ENCODE assay signal across 28 cellular contexts in genomic region chr15:99503411-99503810, GRCh38.
DNase-seq lines count a peak whose midpoint lies in the region; ATAC-seq, FAIRE-seq and TF ChIP-seq lines count a peak whose summit lies in the region.
"Had no signal": no experiment of that assay in that cellular context is flagged by ENCODE, and none has a peak within 500 bp of the region (broad histone marks: within the 10 kb centered on the region; RNA-seq: fewer than 3 reads in every experiment).

No MANE protein-coding gene starts in this region.

- peaks cover 9% of the 10 kb centered on the region for H3K36me3 Mint-ChIP-seq in stimulated activated memory B cell treated with anti-CD40 and anti-IgM and Interleukin-4, amounts not matched to agents 10 μg/mL and 1 μg/mL and 100 μg/mL, for 72 hours
- H3K36me3 Mint-ChIP-seq: T-cell had no signal

- no peaks in the 10 kb centered on the region for H3K9me3 ChIP-seq in HepG2 (ENCODE audit: low read length)
- H3K9me3 ChIP-seq in right lobe of liver = no peaks in the 10 kb centered on the region
- no peaks in the 10 kb centered on the region for H3K9me3 ChIP-seq in Loucy (ENCODE audit: insufficient read depth, low read depth, low read length)
- peaks cover 4% of the 10 kb centered on the region; the same call in 2 of the 3 replicates for H3K9me3 ChIP-seq in GM12878 (replicated peaks; ENCODE audit: control insufficient read depth, insufficient read depth, low read length)
- H3K9me3 ChIP-seq in WERI-Rb-1 (ENCODE audit: severe bottlenecking) = no peaks in the 10 kb centered on the region
- H3K9me3 ChIP-seq: A549, ascending aorta, SJCRH30, transverse colon had no signal

- FAIRE-seq in HepG2 (lab: Jason Lieb, UNC) (no peak), GM12878 (lab: Jason Lieb, UNC) (no peak)
- FAIRE-seq: A549, endometrium, frontal cortex had no signal

- 49% methylated on average over 10 of the region's 11 CpGs for WGBS in HepG2 (ENCODE audit: low lambda C conversion rate)
- 77% methylated on average over 7 of the region's 11 CpGs for WGBS in right lobe of liver (ENCODE audit: insufficient coverage, low coverage, low lambda C conversion rate, missing lambda C conversion rate)
- WGBS in GM12878 (ENCODE audit: insufficient coverage, insufficient replicate concordance, low lambda C conversion rate, missing lambda C conversion rate) = 11% methylated on average over 11 of the region's 11 CpGs

- no peak overlapping the region for H3K27ac ChIP-seq in HepG2 (ENCODE audit: extremely low read length, insufficient read depth, low read length)
- H3K27ac ChIP-seq in right lobe of liver = no peak overlapping the region
- peak overlapping the region; percentile 95 for H3K27ac ChIP-seq in GM12878 (ENCODE audit: control insufficient read depth, insufficient read depth)
- H3K27ac ChIP-seq in WERI-Rb-1 = no peak overlapping the region
- H3K27ac ChIP-seq: A549, ascending aorta, cardiac muscle cell, SJCRH30, transverse colon had no signal

- POLR2A ChIA-PET in HepG2 (lab: Yijun Ruan, JAX) = no interaction called here
- POLR2A ChIA-PET in GM12878 (lab: Charles Lee) = interaction anchor here (1.3 to 3.8 kb wide), 2 partner anchors 9 to 10 kb away, joined by 3 to 48 read pairs; no protein-coding TSS in a partner anchor

- H3K9ac ChIP-seq in HepG2 (ENCODE audit: insufficient read depth, low read depth, low read length) (no peak overlapping the region), Loucy (ENCODE audit: low read depth, low read length, poor library complexity, severe bottlenecking) (no peak overlapping the region), GM12878 (ENCODE audit: control insufficient read depth, insufficient read depth, low read length) (peak overlapping the region; percentile 78)

- peak overlapping the region; percentile 68 for H3K4me3 Mint-ChIP-seq in stimulated activated memory B cell treated with anti-CD40 and anti-IgM and Interleukin-4, amounts not matched to agents 10 μg/mL and 1 μg/mL and 100 μg/mL, for 72 hours
- H3K4me3 Mint-ChIP-seq: activated naive CD4-positive, alpha-beta T cell treated with anti-CD3 and anti-CD28 coated beads, Interleukin-2, amount 10 ng/mL, durations not matched to agents 7 days and 5 days; activated T-cell treated with anti-CD3 and anti-CD28 coated beads, Interleukin-2, amount 50 U/mL, for 4 hours; T-cell had no signal

- H3K27ac Mint-ChIP-seq in stimulated activated memory B cell treated with anti-CD40 and anti-IgM and Interleukin-4, amounts not matched to agents 10 μg/mL and 1 μg/mL and 100 μg/mL, for 72 hours = peak overlapping the region; percentile 99
- H3K27ac Mint-ChIP-seq: activated naive CD4-positive, alpha-beta T cell treated with anti-CD3 and anti-CD28 coated beads, Interleukin-2, amount 10 ng/mL, durations not matched to agents 7 days and 5 days; T-cell had no signal

- no peaks in the 10 kb centered on the region for H3F3A ChIP-seq in Loucy (ENCODE audit: low read depth)

- BruUV-seq in HepG2 (replicated peaks; lab: Mats Ljungman, UMichigan) (no TSS peak), GM12878 (replicated peaks; lab: Mats Ljungman, UMichigan) (no TSS peak)

- DNase-seq in HepG2 (ENCODE audit: low spot score) = no peak
- no peak for DNase-seq in right lobe of liver
- DNase-seq in GM12878 (ENCODE audit: low read depth, low spot score) = no peak
- no peak for DNase-seq in WERI-Rb-1
- no peak for DNase-seq in SW480 (ENCODE audit: low spot score)
- DNase-seq: activated CD4-positive, alpha-beta T cell treated with anti-CD3 and anti-CD28 coated beads for 1 hour; activated CD8-positive, alpha-beta memory T cell treated with anti-CD3 and anti-CD28 coated beads for 24 hours; activated naive CD4-positive, alpha-beta T cell treated with anti-CD3 and anti-CD28 coated beads, Interleukin-2, amount 10 ng/mL, durations not matched to agents 7 days and 5 days; activated T-cell treated with anti-CD3 and anti-CD28 coated beads, Interleukin-2, amount 50 U/mL, for 4 hours; DMS53; mesenchymal stem cell; MM.1S; NCI-H1417; NCI-H2029 treated with DMSO at 0.1 percent for 48 hours; NCI-H2227 treated with DMSO at 0.1 percent for 48 hours; NCI-H748 treated with DMSO at 0.1 percent for 48 hours; SJCRH30; T-cell; transverse colon had no signal

- no peaks in the 10 kb centered on the region for H3K27me3 Mint-ChIP-seq in stimulated activated memory B cell treated with anti-CD40 and anti-IgM and Interleukin-4, amounts not matched to agents 10 μg/mL and 1 μg/mL and 100 μg/mL, for 72 hours

- CTCF ChIA-PET in HepG2 (lab: Yijun Ruan, JAX; ENCODE audit: low intra/inter-chr PET ratio, low total read pairs) (no interaction called here), GM12878 (lab: Yijun Ruan, JAX) (interaction anchor here (0.9 to 3.8 kb wide), 12 partner anchors 9 to 231 kb away, joined by 3 to 38 read pairs (median 4); no protein-coding TSS in a partner anchor)

- ATAC-seq in HepG2 (no peak), right lobe of liver (no peak), GM12878 (no peak), HG03280 (IDR thresholded peaks at IDR 0.05; ENCODE audit: unreplicated experiment) (no peak)
- no peak for ATAC-seq in stimulated activated memory B cell treated with anti-CD40 and anti-IgM and Interleukin-4, amounts not matched to agents 10 μg/mL and 1 μg/mL and 100 μg/mL, for 72 hours
- ATAC-seq: A549, left lobe of liver, T-cell had no signal

- TF ChIP-seq EP300 in HepG2 (IDR thresholded peaks at IDR 0.05; ENCODE audit: low read depth in 2 of 2, low read length in 2 of 2) (no peak), HepG2 (CRISPR knock-in tag; IDR thresholded peaks at IDR 0.05; ENCODE audit: borderline replicate concordance) (no peak), GM12878 (IDR thresholded peaks at IDR 0.05; ENCODE audit: borderline replicate concordance in 1 of 2, control insufficient read depth in 1 of 2, low read depth in 2 of 2, low read length in 2 of 2) (no peak)

- no peaks in the 10 kb centered on the region for H4K20me1 ChIP-seq in HepG2 (ENCODE audit: insufficient read depth, low read length)
- no peaks in the 10 kb centered on the region for H4K20me1 ChIP-seq in Loucy (ENCODE audit: insufficient read depth, low read length, poor library complexity, severe bottlenecking)
- H4K20me1 ChIP-seq in GM12878 (ENCODE audit: control insufficient read depth, insufficient read depth) = no peaks in the 10 kb centered on the region

- TF ChIP-seq POLR2A in HepG2 (IDR thresholded peaks at IDR 0.05; ENCODE audit: insufficient read depth in 1 of 2, low read depth in 2 of 2, low read length in 2 of 2) (no peak), right lobe of liver (IDR thresholded peaks at IDR 0.05) (no peak), GM12878 (IDR thresholded peaks at IDR 0.05; ENCODE audit: low read depth, low read length) (no peak)

- no peaks in the 10 kb centered on the region for H3K9me3 Mint-ChIP-seq in stimulated activated memory B cell treated with anti-CD40 and anti-IgM and Interleukin-4, amounts not matched to agents 10 μg/mL and 1 μg/mL and 100 μg/mL, for 72 hours
- H3K9me3 Mint-ChIP-seq: activated T-cell treated with anti-CD3 and anti-CD28 coated beads, Interleukin-2, amount 50 U/mL, for 4 hours; T-cell had no signal

- H2AFZ ChIP-seq in HepG2 (ENCODE audit: low read length) (no peak overlapping the region), Loucy (ENCODE audit: low read length) (no peak overlapping the region), GM12878 (ENCODE audit: control insufficient read depth, low read depth, low read length) (peak overlapping the region; percentile 82)

- in situ Hi-C loops in HepG2 (cut with HindIII; ENCODE audit: extremely low pct_ligation_motif_present, low pct_unique_long_range_greater_than_20kb) (no loop called here), GM12878 (cut with MboI) (loop anchor here (25.0 kb wide), 1 partner anchor 1434 kb away; no protein-coding TSS in a partner anchor)

- no peaks in the 10 kb centered on the region for H3K9me2 ChIP-seq in Loucy (replicated peaks; ENCODE audit: low read depth, low read length)

- TF ChIP-seq RAD21 in HepG2 (CRISPR knock-in tag; IDR thresholded peaks at IDR 0.05) (no peak), GM12878 (IDR thresholded peaks at IDR 0.05; ENCODE audit: insufficient read depth, low read depth, low read length) (no peak)

- H3K4me2 ChIP-seq in HepG2 (ENCODE audit: low read depth, low read length) (peak overlapping the region; percentile 6; the same call in 1 of the 2 replicates), Loucy (ENCODE audit: low read depth, low read length, poor library complexity, severe bottlenecking) (peak overlapping the region; percentile 21), GM12878 (ENCODE audit: control insufficient read depth, insufficient read depth) (peak overlapping the region; percentile 82)
- H3K4me2 ChIP-seq: A549 had no signal

- TF ChIP-seq CTCF in HepG2 (CRISPR knock-in tag; IDR thresholded peaks at IDR 0.05) (no peak), right lobe of liver (IDR thresholded peaks at IDR 0.05) (no peak), Loucy (conservative IDR thresholded peaks at IDR 0.05; ENCODE audit: low read length) (no peak), GM12878 (IDR thresholded peaks at IDR 0.05 in 2 of 3, conservative IDR thresholded peaks at IDR 0.05 in 1 of 3; ENCODE audit: control insufficient read depth in 2 of 3, extremely low read depth in 1 of 3, insufficient read depth in 1 of 3, low read depth in 3 of 3, low read length in 3 of 3) (no peak), WERI-Rb-1 (IDR thresholded peaks at IDR 0.05; ENCODE audit: low read depth, low read length) (no peak)

- H3K4me1 ChIP-seq in HepG2 (ENCODE audit: insufficient read depth, low read length) (peaks cover 64% of the 10 kb centered on the region), right lobe of liver (no peaks in the 10 kb centered on the region), Loucy (ENCODE audit: insufficient read depth, low read length, poor library complexity, severe bottlenecking) (peaks cover 38% of the 10 kb centered on the region), GM12878 (ENCODE audit: control insufficient read depth, insufficient read depth, low read length) (peaks cover 65% of the 10 kb centered on the region)
- H3K4me1 ChIP-seq: A549 had no signal

- RAD21 ChIA-PET in GM12878 (lab: Charles Lee; ENCODE audit: unreplicated experiment) = interaction anchor here (0.8 to 4.8 kb wide), 10 partner anchors 9 to 231 kb away, joined by 3 to 84 read pairs (median 6); partner anchors contain the start of gene MEF2A

- intact Hi-C loops in HepG2 (cut with micrococcal nuclease; ENCODE audit: unreplicated experiment) (loop anchor here (10.0 kb wide), 1 partner anchor 99 kb away; no protein-coding TSS in a partner anchor), right lobe of liver (cut with DNase I) (no loop called here), GM12878 (cut with micrococcal nuclease; ENCODE audit: unreplicated experiment) (loop anchor here (5.0 kb wide), 2 partner anchors 131 to 231 kb away; no protein-coding TSS in a partner anchor)

- no peaks in the 10 kb centered on the region for H3K79me2 ChIP-seq in HepG2 (ENCODE audit: insufficient read depth, low read length)
- H3K79me2 ChIP-seq in Loucy (ENCODE audit: insufficient read depth, low read length) = no peaks in the 10 kb centered on the region
- H3K79me2 ChIP-seq in GM12878 (ENCODE audit: control insufficient read depth, insufficient read depth, low read length) = peaks cover 3% of the 10 kb centered on the region

- H3K4me1 Mint-ChIP-seq in stimulated activated memory B cell treated with anti-CD40 and anti-IgM and Interleukin-4, amounts not matched to agents 10 μg/mL and 1 μg/mL and 100 μg/mL, for 72 hours = peaks cover 94% of the 10 kb centered on the region

- H3K4me3 ChIP-seq in HepG2 (replicated peaks in 1 of 3; ENCODE audit: insufficient read depth in 1 of 3, low read depth in 2 of 3, low read length in 3 of 3) (no peak overlapping the region), right lobe of liver (no peak overlapping the region), Loucy (ENCODE audit: low read length, poor library complexity, severe bottlenecking) (no peak overlapping the region), GM12878 (peak overlapping the region; percentile 33; the same call in 1 of the 2 replicates), WERI-Rb-1 (ENCODE audit: low read depth, low read length) (no peak overlapping the region)
- H3K4me3 ChIP-seq: A549, ascending aorta, cardiac muscle cell, SJCRH30, transverse colon had no signal

- H3K27me3 ChIP-seq in HepG2 (ENCODE audit: control insufficient read depth in 1 of 2, insufficient read depth in 2 of 2, low read length in 2 of 2) (peaks cover 2 to 13% of the 10 kb centered on the region in 2 experiments; a peak in 2 of 5 replicates), right lobe of liver (no peaks in the 10 kb centered on the region), Loucy (ENCODE audit: insufficient read depth, low read length, poor library complexity, severe bottlenecking) (no peaks in the 10 kb centered on the region), GM12878 (replicated peaks in 1 of 2; ENCODE audit: control insufficient read depth in 2 of 2, insufficient read depth in 2 of 2, low read length in 1 of 2) (no peaks in the 10 kb centered on the region), WERI-Rb-1 (ENCODE audit: insufficient read depth, low read depth, severe bottlenecking) (peaks cover 27% of the 10 kb centered on the region)
- H3K27me3 ChIP-seq: ascending aorta, cardiac muscle cell, SJCRH30, transverse colon had no signal

- no peaks in the 10 kb centered on the region for H3K36me3 ChIP-seq in HepG2 (replicated peaks in 1 of 2; ENCODE audit: control insufficient read depth in 1 of 2, insufficient read depth in 2 of 2, low read length in 2 of 2)
- H3K36me3 ChIP-seq in right lobe of liver = no peaks in the 10 kb centered on the region
- no peaks in the 10 kb centered on the region for H3K36me3 ChIP-seq in Loucy (ENCODE audit: insufficient read depth, low read length)
- H3K36me3 ChIP-seq in GM12878 (ENCODE audit: control insufficient read depth in 2 of 2, insufficient read depth in 2 of 2, low read length in 1 of 2) = no peaks in the 10 kb centered on the region
- H3K36me3 ChIP-seq in WERI-Rb-1 = no peaks in the 10 kb centered on the region
- H3K36me3 ChIP-seq: ascending aorta, cardiac muscle cell, SJCRH30, transverse colon had no signal

- SMC1A ChIA-PET in GM12878 (lab: Charles Lee; ENCODE audit: uncharacterized antibody, unreplicated experiment) = interaction anchor here (0.9 to 4.9 kb wide), 15 partner anchors 10 to 249 kb away, joined by 3 to 92 read pairs (median 6); no protein-coding TSS in a partner anchor

Comparison
In these comparisons a context has a peak if more than half of its experiments do, and no peak if none do; other contexts are left out.
1. intact Hi-C loops: an anchor here in HepG2 (10.0 kb wide) and GM12878 (5.0 kb wide); none called in right lobe of liver.
2. H3K4me2 ChIP-seq: peak in every context shown above with its lines; median percentile 82 in GM12878; 21 in Loucy; 6 in HepG2.